In genomic region chr15:69734699-69735098, GRCh38 we compare ENCODE assay signal across 1 cellular context.
TF ChIP-seq lines count a peak whose summit lies in the region.

No MANE protein-coding gene starts in this region.

TF ChIP-seq in GM23338, 12 proteins besides CTCF, POLR2A, EP300 and RAD21 (continued from another document):
- no peak for TF ChIP-seq REST (IDR thresholded peaks at IDR 0.05; ENCODE audit: unreplicated experiment)
- no peak for TF ChIP-seq EZH2phosphoT487 (IDR thresholded peaks at IDR 0.05; ENCODE audit: unreplicated experiment)
- TF ChIP-seq EZH2 (IDR thresholded peaks at IDR 0.05; ENCODE audit: low read depth, unreplicated experiment): no peak
- TF ChIP-seq ZNF114 (CRISPR knock-in tag; IDR thresholded peaks at IDR 0.05): no peak
- TF ChIP-seq, protein P1, sequence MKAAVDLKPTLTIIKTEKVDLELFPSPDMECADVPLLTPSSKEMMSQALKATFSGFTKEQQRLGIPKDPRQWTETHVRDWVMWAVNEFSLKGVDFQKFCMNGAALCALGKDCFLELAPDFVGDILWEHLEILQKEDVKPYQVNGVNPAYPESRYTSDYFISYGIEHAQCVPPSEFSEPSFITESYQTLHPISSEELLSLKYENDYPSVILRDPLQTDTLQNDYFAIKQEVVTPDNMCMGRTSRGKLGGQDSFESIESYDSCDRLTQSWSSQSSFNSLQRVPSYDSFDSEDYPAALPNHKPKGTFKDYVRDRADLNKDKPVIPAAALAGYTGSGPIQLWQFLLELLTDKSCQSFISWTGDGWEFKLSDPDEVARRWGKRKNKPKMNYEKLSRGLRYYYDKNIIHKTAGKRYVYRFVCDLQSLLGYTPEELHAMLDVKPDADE (IDR thresholded peaks at IDR 0.05): no peak
- no peak for TF ChIP-seq ZNF331 (CRISPR knock-in tag; IDR thresholded peaks at IDR 0.05; ENCODE audit: low read depth)
